In genomic region chr6:125743604-125744003, GRCh38 we compare ENCODE assay signal across 12 cellular contexts. TPM values are rescaled to one million over a fixed set of nuclear protein-coding genes. Genes with fewer than 3 reads are reported as not detected.
"Had no signal": no experiment of that assay in that cellular context is flagged by ENCODE, and none has a peak within 500 bp of the region (broad histone marks: within the 10 kb centered on the region; RNA-seq: fewer than 3 reads in every experiment).

No MANE protein-coding gene starts in this region.

- H3K27me3 ChIP-seq: breast epithelium had no signal

- H3K9me3 Mint-ChIP-seq: activated CD4-positive, alpha-beta memory T cell treated with anti-CD3 and anti-CD28 coated beads for 36 hours; stimulated activated naive CD8-positive, alpha-beta T cell treated with anti-CD3 and anti-CD28 coated beads, Interleukin-15, amount 100 ng/mL, for 72 hours had no signal

- H3K9me3 ChIP-seq: breast epithelium, esophagus squamous epithelium had no signal

- H3K4me1 ChIP-seq: breast epithelium had no signal

- H3K4me3 ChIP-seq: breast epithelium, esophagus squamous epithelium had no signal

- H3K36me3 Mint-ChIP-seq: activated CD4-positive, alpha-beta memory T cell treated with anti-CD3 and anti-CD28 coated beads for 36 hours; activated naive CD8-positive, alpha-beta T cell had no signal

- DNase-seq: activated CD4-positive, alpha-beta memory T cell treated with anti-CD3 and anti-CD28 coated beads for 36 hours; activated gamma-delta T cell; activated T-cell treated with anti-CD3 and anti-CD28 coated beads, Interleukin-2, amount 50 U/mL, for 48 hours; esophagus squamous epithelium; foreskin fibroblast; kidney; stimulated activated CD4-positive, alpha-beta T cell treated with anti-CD3 and anti-CD28 coated beads, Interleukin-15, amount 100 ng/mL, for 24 hours; stimulated activated CD4-positive, alpha-beta T cell treated with anti-CD3 and anti-CD28 coated beads, Interleukin-4, amount 100 ng/mL, for 24 hours; stimulated activated naive CD8-positive, alpha-beta T cell treated with anti-CD3 and anti-CD28 coated beads, Interleukin-15, amount 100 ng/mL, for 72 hours; T-helper 9 cell had no signal

- H3K36me3 ChIP-seq: breast epithelium, esophagus squamous epithelium had no signal

- H3K27ac ChIP-seq: breast epithelium had no signal

- H3K4me3 Mint-ChIP-seq: activated CD4-positive, alpha-beta memory T cell treated with anti-CD3 and anti-CD28 coated beads for 36 hours; activated naive CD8-positive, alpha-beta T cell; stimulated activated naive CD8-positive, alpha-beta T cell treated with anti-CD3 and anti-CD28 coated beads, Interleukin-15, amount 100 ng/mL, for 72 hours had no signal

- ATAC-seq: stimulated activated naive CD8-positive, alpha-beta T cell treated with anti-CD3 and anti-CD28 coated beads, Interleukin-15, amount 100 ng/mL, for 72 hours had no signal

- H3K27ac Mint-ChIP-seq: activated CD4-positive, alpha-beta memory T cell treated with anti-CD3 and anti-CD28 coated beads for 36 hours; activated naive CD8-positive, alpha-beta T cell; stimulated activated naive CD8-positive, alpha-beta T cell treated with anti-CD3 and anti-CD28 coated beads, Interleukin-15, amount 100 ng/mL, for 72 hours had no signal

RNA-seq across cellular contexts. Expression of gene HEY2, which starts 5.8 kb away (rescaled TPM):
- total RNA-seq: activated CD4-positive, alpha-beta memory T cell treated with anti-CD3 and anti-CD28 coated beads for 36 hours had no signal
